Comparison of ENCODE assay signal across 2 cellular contexts in the genomic region with DNA sequence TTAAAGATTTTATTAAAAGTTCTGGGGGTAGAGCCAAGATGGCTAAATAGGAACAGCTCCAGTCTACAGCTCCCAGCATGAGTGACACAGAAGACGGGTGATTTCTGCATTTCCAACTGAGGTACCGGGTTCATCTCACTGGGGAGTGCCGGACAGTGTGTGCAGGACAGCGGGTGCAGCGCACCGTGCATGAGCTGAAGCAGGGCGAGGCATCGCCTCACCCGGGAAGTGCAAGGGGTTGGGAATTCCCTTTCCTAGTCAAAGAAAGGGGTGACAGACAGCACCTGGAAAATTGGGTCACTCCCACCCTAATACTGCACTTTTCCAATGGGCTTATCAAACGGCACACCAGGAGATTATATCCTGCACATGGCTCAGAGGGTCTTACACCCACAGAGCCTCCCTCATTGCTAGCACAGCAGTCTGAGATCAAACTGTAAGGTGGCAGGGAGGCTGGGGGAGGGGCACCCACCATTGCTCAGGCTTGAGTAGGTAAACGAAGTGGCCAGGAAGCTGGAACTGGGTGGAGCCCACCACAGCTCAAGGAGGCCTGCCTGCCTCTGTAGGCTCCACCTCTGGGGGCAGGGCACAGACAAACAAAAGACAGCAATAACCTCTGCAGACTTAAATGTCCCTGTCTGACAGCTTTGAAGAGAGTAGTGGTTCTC. TPM values are rescaled to one million over a fixed set of nuclear protein-coding genes. Genes with fewer than 3 reads are reported as not detected.
"Had no signal": no experiment of that assay in that cellular context is flagged by ENCODE, and none has a peak within 500 bp of the region (broad histone marks: within the 10 kb centered on the region; RNA-seq: fewer than 3 reads in every experiment).

No MANE protein-coding gene starts in this region.

RNA-seq across cellular contexts. Expression of a gene that starts 48.7 kb away (rescaled TPM):
- total RNA-seq: OCI-LY7, SJCRH30 had no signal
